ENCODE assay signal across 9 cellular contexts in genomic region chr6:163956571-163957407, GRCh38.
A peak's percentile ranks its signal among the peaks of the same experiment; 100 is the strongest.
DNase-seq lines count a peak whose midpoint lies in the region; ATAC-seq and TF ChIP-seq lines count a peak whose summit lies in the region.
"Had no signal": no experiment of that assay in that cellular context is flagged by ENCODE, and none has a peak within 500 bp of the region (broad histone marks: within the 10 kb centered on the region; RNA-seq: fewer than 3 reads in every experiment).

No MANE protein-coding gene starts in this region.

- peak; percentile 94 for TF ChIP-seq CTCF in lower lobe of right lung (IDR thresholded peaks at IDR 0.05)

- DNase-seq in Ammon's horn (ENCODE audit: low spot score) (peak; percentile 87), NCI-H510A treated with DMSO at 0.1 percent for 48 hours (lab: John Stamatoyannopoulos, UW) (peak; percentile 47), dedifferentiated amniotic fluid mesenchymal stem cell (ENCODE audit: extremely low spot score) (peak; percentile 86), lower lobe of right lung (peak; percentile 80)
- peak; percentile 36 to 41 for DNase-seq in activated CD4-positive, alpha-beta T cell treated with anti-CD3 and anti-CD28 coated beads for 4 hours
- DNase-seq in stimulated activated CD8-positive, alpha-beta memory T cell treated with anti-CD3 and anti-CD28 coated beads, Interleukin-15, amount 100 ng/mL, for 48 hours (ENCODE audit: low read depth in 2 of 2): peak; percentile 15 to 26

- no peaks in the 10 kb centered on the region for H3K36me3 ChIP-seq in lower lobe of right lung

- no peak overlapping the region for H3K4me3 ChIP-seq in lower lobe of right lung
- H3K4me3 ChIP-seq: SK-N-MC had no signal

- peak; percentile 96 for ATAC-seq in GM18873 (IDR thresholded peaks at IDR 0.05; ENCODE audit: low FRiP score, unreplicated experiment)
- ATAC-seq in HG03097 (IDR thresholded peaks at IDR 0.05; ENCODE audit: low FRiP score, unreplicated experiment): peak; percentile 98
- peak; percentile 91 to 93 for ATAC-seq in lower lobe of right lung

- H3K9me3 ChIP-seq in lower lobe of right lung: no peaks in the 10 kb centered on the region

- no peak overlapping the region for H3K27ac ChIP-seq in lower lobe of right lung
- H3K27ac ChIP-seq: SK-N-MC had no signal

- peaks cover 11% of the 10 kb centered on the region for H3K4me1 ChIP-seq in lower lobe of right lung

- no peaks in the 10 kb centered on the region for H3K27me3 ChIP-seq in lower lobe of right lung (ENCODE audit: low read depth)

- intact Hi-C loops in lower lobe of right lung (cut with DNase I): loop anchor here (10.0 kb wide), 1 partner anchor 532 kb away; no protein-coding TSS in a partner anchor

Comparison
In these comparisons a context has a peak if more than half of its experiments do, and no peak if none do; other contexts are left out.
1. DNase-seq: peak in every context shown above with its lines; median percentile 87 in Ammon's horn; 86 in dedifferentiated amniotic fluid mesenchymal stem cell; 80 in lower lobe of right lung; 47 in NCI-H510A treated with DMSO at 0.1 percent for 48 hours; 38 in activated CD4-positive, alpha-beta T cell treated with anti-CD3 and anti-CD28 coated beads for 4 hours; 20 in stimulated activated CD8-positive, alpha-beta memory T cell treated with anti-CD3 and anti-CD28 coated beads, Interleukin-15, amount 100 ng/mL, for 48 hours.